In the genomic region with DNA sequence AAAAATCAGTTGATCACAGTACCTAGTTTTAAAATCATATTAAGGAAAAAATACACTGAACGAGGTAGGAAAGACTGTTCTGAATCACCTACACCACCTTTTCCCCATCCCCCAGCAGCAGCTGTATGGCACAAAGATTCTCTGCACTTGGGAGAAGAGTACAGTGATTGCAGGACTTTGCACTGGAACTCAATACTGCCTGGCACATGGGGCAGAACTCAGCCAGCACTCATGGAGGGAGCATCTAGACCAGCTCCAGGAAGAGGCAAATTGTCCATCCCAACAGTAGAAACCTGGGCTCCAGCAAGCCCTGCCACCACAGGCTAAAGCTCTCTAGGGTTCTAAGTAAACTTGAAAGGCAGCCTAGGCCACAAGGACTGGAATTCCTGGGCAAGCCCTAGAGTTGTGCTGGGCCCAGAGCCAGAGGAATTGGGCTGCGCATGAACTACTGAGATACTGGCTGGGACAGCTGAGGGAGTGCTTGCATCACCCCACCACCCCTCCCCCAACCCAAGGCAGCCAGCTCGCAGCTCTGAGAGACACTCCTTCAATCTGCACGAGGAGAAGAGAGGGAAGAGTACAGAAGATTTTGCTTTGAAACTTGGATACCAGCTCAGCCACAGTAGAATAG, we compare ENCODE assay signal across 13 cellular contexts.
DNase-seq lines count a peak whose midpoint lies in the region; ATAC-seq and TF ChIP-seq lines count a peak whose summit lies in the region.
"Had no signal": no experiment of that assay in that cellular context is flagged by ENCODE, and none has a peak within 500 bp of the region (broad histone marks: within the 10 kb centered on the region; RNA-seq: fewer than 3 reads in every experiment).

No MANE protein-coding gene starts in this region.

- ATAC-seq in GM19452 (IDR thresholded peaks at IDR 0.05; ENCODE audit: unreplicated experiment) = no peak
- ATAC-seq in HG02884 (IDR thresholded peaks at IDR 0.05; ENCODE audit: unreplicated experiment) = no peak
- ATAC-seq: stimulated activated naive CD8-positive, alpha-beta T cell treated with anti-CD3 and anti-CD28 coated beads, Interleukin-15, Interleukin-2, amounts not matched to agents 100 U/mL and 50 U/mL, for 24 hours had no signal

- no peak overlapping the region for H3K4me3 ChIP-seq in choroid plexus epithelial cell (ENCODE audit: low read depth, low read length)
- H3K4me3 ChIP-seq: sigmoid colon had no signal

- no peak for TF ChIP-seq CTCF in choroid plexus epithelial cell (conservative IDR thresholded peaks at IDR 0.05; ENCODE audit: low read depth, low read length)

- DNase-seq in HUDEP-2 (lab: John Stamatoyannopoulos, UW; ENCODE audit: unreplicated experiment in 76 of 76) = peak in 47 of 76 experiments; percentile 1 to 69 (median 25)
- DNase-seq in choroid plexus epithelial cell (ENCODE audit: low read depth) = peak; percentile 92
- DNase-seq in iPS-NIHi11 (ENCODE audit: low spot score) = peak; percentile 11
- peak; percentile 33 for DNase-seq in renal cortical epithelial cell (ENCODE audit: low read depth)
- no peak for DNase-seq in RPMI8226
- DNase-seq in HPDE6-E6E7 (ENCODE audit: extremely low spot score) = no peak
- DNase-seq: activated T-cell treated with anti-CD3 and anti-CD28 coated beads, Interleukin-2, amount 50 U/mL, for 48 hours; BE2C; NCI-H2171 treated with DMSO at 0.1 percent for 48 hours; sigmoid colon; stimulated activated naive CD8-positive, alpha-beta T cell treated with anti-CD3 and anti-CD28 coated beads, Interleukin-15, Interleukin-2, amounts not matched to agents 100 U/mL and 50 U/mL, for 24 hours had no signal

Comparison
In these comparisons a context has a peak if more than half of its experiments do, and no peak if none do; other contexts are left out.
1. DNase-seq: peak in HUDEP-2 (47 of 76), choroid plexus epithelial cell (single experiment), iPS-NIHi11 (single experiment) and renal cortical epithelial cell (single experiment); none in RPMI8226 (single experiment) and HPDE6-E6E7 (single experiment).